12 cellular contexts compared by ENCODE assay signal in genomic region chr4:165010487-165010886, GRCh38. TPM values are rescaled to one million over a fixed set of nuclear protein-coding genes. Genes with fewer than 3 reads are reported as not detected.
"Had no signal": no experiment of that assay in that cellular context is flagged by ENCODE, and none has a peak within 500 bp of the region (broad histone marks: within the 10 kb centered on the region; RNA-seq: fewer than 3 reads in every experiment).

No MANE protein-coding gene starts in this region.

- H2AFZ ChIP-seq: GM23248, GM23338 had no signal

- ATAC-seq: GM23338, HCT116 had no signal

- H3K9ac ChIP-seq: GM23248 had no signal

- H3K9me3 ChIP-seq: HAP-1 had no signal

- DNase-seq: GM23248, GOT3, H7, H9, HCEC 1CT, HFFc6 had no signal

- H3K4me3 ChIP-seq: GM23248, GM23338, HAP-1 had no signal

- H3K4me2 ChIP-seq: GM23338 had no signal

- H3K27ac ChIP-seq: GM23248 had no signal

- FAIRE-seq: H1, H54 had no signal

- H3K4me1 ChIP-seq: HAP-1 had no signal

- H3K36me3 ChIP-seq: HAP-1 had no signal

RNA-seq across cellular contexts. Expression of gene TRIM60, which starts 21.3 kb away (rescaled TPM):
- total RNA-seq: GM23248, GM23338, H1, H4, H7, H9, HFFc6 had no signal
- polyA plus RNA-seq: GM23248, GM23338, H1 had no signal

RNA-seq across cellular contexts. Expression of gene TRIM61, which starts 33.0 kb away (rescaled TPM):
- total RNA-seq: GM23248, H4 had no signal
- polyA plus RNA-seq: GM23338 had no signal

RNA-seq across cellular contexts. Expression of gene TRIM75, which starts 43.2 kb away (rescaled TPM):
- total RNA-seq: GM23248, GM23338, H1, H4, H7, H9, HFFc6 had no signal
- polyA plus RNA-seq: GM23248, GM23338, H1 had no signal
